31 cellular contexts compared by ENCODE assay signal in genomic region chr1:3575953-3576352, GRCh38.
"Had no signal": no experiment of that assay in that cellular context is flagged by ENCODE, and none has a peak within 500 bp of the region (broad histone marks: within the 10 kb centered on the region; RNA-seq: fewer than 3 reads in every experiment).

No MANE protein-coding gene starts in this region.

- H3K27ac ChIP-seq: brain microvascular endothelial cell, Peyer's patch, SJSA1 had no signal

- H3K36me3 Mint-ChIP-seq: activated CD4-positive, alpha-beta memory T cell treated with anti-CD3 and anti-CD28 coated beads for 36 hours; activated naive CD4-positive, alpha-beta T cell treated with anti-CD3 and anti-CD28 coated beads, Interleukin-2, amount 10 ng/mL, durations not matched to agents 7 days and 5 days; activated naive CD8-positive, alpha-beta T cell had no signal

- ATAC-seq: activated naive CD8-positive, alpha-beta T cell treated with anti-CD3 and anti-CD28 coated beads, Interleukin-2, amount 50 U/mL, for 24 hours; activated T-cell treated with anti-CD3 and anti-CD28 coated beads, Interleukin-2, amount 50 U/mL, for 4 hours; PC-3 had no signal

- H3K27ac Mint-ChIP-seq: activated B cell treated with CpG ODN at 0.5 μM for 24 hours; activated CD4-positive, alpha-beta memory T cell treated with anti-CD3 and anti-CD28 coated beads for 36 hours; activated naive CD4-positive, alpha-beta T cell treated with anti-CD3 and anti-CD28 coated beads, Interleukin-2, amount 10 ng/mL, durations not matched to agents 7 days and 5 days; activated naive CD8-positive, alpha-beta T cell; activated naive CD8-positive, alpha-beta T cell treated with anti-CD3 and anti-CD28 coated beads, Interleukin-2, amount 50 U/mL, for 24 hours; T-helper 1 cell treated with Interleukin-12 subunit alpha and Interleukin-12 subunit beta and Interleukin-4 antibody, amounts not matched to agents 30 μg/mL and 1 μg/mL, for 36 hours; T-helper 2 cell treated with Interferon-gamma antibody and Interleukin-4, amounts not matched to agents 5 μg/mL and 100 μg/mL, for 36 hours had no signal

- H3K4me1 ChIP-seq: Peyer's patch, SJSA1 had no signal

- H3K9me3 ChIP-seq: Peyer's patch, SJSA1, SK-N-SH had no signal

- H3K9me3 Mint-ChIP-seq: activated B cell treated with CpG ODN at 0.5 μM for 24 hours; activated CD4-positive, alpha-beta memory T cell treated with anti-CD3 and anti-CD28 coated beads for 36 hours; activated naive CD4-positive, alpha-beta T cell treated with anti-CD3 and anti-CD28 coated beads, Interleukin-2, amount 10 ng/mL, durations not matched to agents 7 days and 5 days; activated naive CD8-positive, alpha-beta T cell treated with anti-CD3 and anti-CD28 coated beads, Interleukin-2, amount 50 U/mL, for 24 hours; activated T-cell treated with anti-CD3 and anti-CD28 coated beads, Interleukin-2, amount 50 U/mL, for 4 hours; T-helper 1 cell treated with Interleukin-12 subunit alpha and Interleukin-12 subunit beta and Interleukin-4 antibody, amounts not matched to agents 30 μg/mL and 1 μg/mL, for 36 hours; T-helper 2 cell treated with Interferon-gamma antibody and Interleukin-4, amounts not matched to agents 5 μg/mL and 100 μg/mL, for 36 hours had no signal

- H3K36me3 ChIP-seq: brain microvascular endothelial cell, Peyer's patch, SJSA1 had no signal

- H3K4me3 Mint-ChIP-seq: activated B cell treated with CpG ODN at 0.5 μM for 24 hours; activated CD4-positive, alpha-beta memory T cell treated with anti-CD3 and anti-CD28 coated beads for 36 hours; activated naive CD4-positive, alpha-beta T cell treated with anti-CD3 and anti-CD28 coated beads, Interleukin-2, amount 10 ng/mL, durations not matched to agents 7 days and 5 days; activated naive CD8-positive, alpha-beta T cell; activated naive CD8-positive, alpha-beta T cell treated with anti-CD3 and anti-CD28 coated beads, Interleukin-2, amount 50 U/mL, for 24 hours; activated T-cell treated with anti-CD3 and anti-CD28 coated beads, Interleukin-2, amount 50 U/mL, for 4 hours; T-helper 1 cell treated with Interleukin-12 subunit alpha and Interleukin-12 subunit beta and Interleukin-4 antibody, amounts not matched to agents 30 μg/mL and 1 μg/mL, for 36 hours; T-helper 2 cell treated with Interferon-gamma antibody and Interleukin-4, amounts not matched to agents 5 μg/mL and 100 μg/mL, for 36 hours had no signal

- H3K4me2 ChIP-seq: SK-N-SH had no signal

- H3K9ac ChIP-seq: SK-N-SH had no signal

- H3K27me3 ChIP-seq: brain microvascular endothelial cell, Peyer's patch, SJSA1 had no signal

- H3K4me3 ChIP-seq: Peyer's patch, SJSA1 had no signal

- H3K4me1 Mint-ChIP-seq: activated naive CD4-positive, alpha-beta T cell treated with anti-CD3 and anti-CD28 coated beads, Interleukin-2, amount 10 ng/mL, durations not matched to agents 7 days and 5 days; activated naive CD8-positive, alpha-beta T cell treated with anti-CD3 and anti-CD28 coated beads, Interleukin-2, amount 50 U/mL, for 24 hours had no signal

- DNase-seq: activated B cell treated with CpG ODN at 0.5 μM for 24 hours; activated CD4-positive, alpha-beta memory T cell treated with anti-CD3 and anti-CD28 coated beads for 36 hours; activated CD4-positive, alpha-beta T cell treated with anti-CD3 and anti-CD28 coated beads for 4 hours; activated CD4-positive, alpha-beta T cell treated with anti-CD3 and anti-CD28 coated beads, Interleukin-2, amount 50 U/mL, for 1 hour; activated CD4-positive, CD25-positive, alpha-beta regulatory T cell treated with anti-CD3 and anti-CD28 coated beads, Interleukin-2, amount 50 U/mL, for 72 hours; activated CD8-positive, alpha-beta memory T cell treated with anti-CD3 and anti-CD28 coated beads, Interleukin-2, amount 50 U/mL, for 4 hours; activated effector memory CD4-positive, alpha-beta T cell treated with Interleukin-2 at 50 U/mL for 16 hours; activated naive CD4-positive, alpha-beta T cell treated with anti-CD3 and anti-CD28 coated beads, Interleukin-2, amount 10 ng/mL, durations not matched to agents 7 days and 5 days; activated naive CD8-positive, alpha-beta T cell treated with anti-CD3 and anti-CD28 coated beads, Interleukin-2, amount 50 U/mL, for 24 hours; activated T-cell treated with anti-CD3 and anti-CD28 coated beads for 4 hours; activated T-cell treated with anti-CD3 and anti-CD28 coated beads, Interleukin-2, amount 50 U/mL, for 4 hours; anterior cingulate cortex; brain microvascular endothelial cell; central memory CD4-positive, alpha-beta T cell; NCI-H1092 treated with DMSO at 0.1 percent for 48 hours; NCI-H1417; NCI-H146; NCI-H187; NCI-H2029 treated with DMSO at 0.1 percent for 48 hours; NCI-H2107; NCI-H2171; NCI-H510A; PC-3; Peyer's patch; RPMI8226; SHP77 treated with DMSO at 0.1 percent for 48 hours; SK-N-SH had no signal

- H3K27me3 Mint-ChIP-seq: activated CD4-positive, alpha-beta memory T cell treated with anti-CD3 and anti-CD28 coated beads for 36 hours; activated naive CD4-positive, alpha-beta T cell treated with anti-CD3 and anti-CD28 coated beads, Interleukin-2, amount 10 ng/mL, durations not matched to agents 7 days and 5 days; activated naive CD8-positive, alpha-beta T cell; activated naive CD8-positive, alpha-beta T cell treated with anti-CD3 and anti-CD28 coated beads, Interleukin-2, amount 50 U/mL, for 24 hours had no signal
